ENCODE assay signal across 29 cellular contexts in genomic region chr15:89099968-89100367, GRCh38. TPM values are rescaled to one million over a fixed set of nuclear protein-coding genes. Genes with fewer than 3 reads are reported as not detected.
DNase-seq lines count a peak whose midpoint lies in the region; ATAC-seq, FAIRE-seq and TF ChIP-seq lines count a peak whose summit lies in the region.
"Had no signal": no experiment of that assay in that cellular context is flagged by ENCODE, and none has a peak within 500 bp of the region (broad histone marks: within the 10 kb centered on the region; RNA-seq: fewer than 3 reads in every experiment).

No MANE protein-coding gene starts in this region.

- H3K36me3 ChIP-seq in liver (ENCODE audit: control insufficient read depth in 4 of 4, insufficient read depth in 3 of 4, low read depth in 1 of 4, low read length in 3 of 4), result peaks cover 0 to 13% (median 3%) of the 10 kb centered on the region in 4 donors
- H3K36me3 ChIP-seq in HepG2 (replicated peaks in 1 of 2; ENCODE audit: control insufficient read depth in 1 of 2, insufficient read depth in 2 of 2, low read length in 2 of 2), result peaks cover 3 to 7% of the 10 kb centered on the region in 2 experiments; a peak in 2 of 5 replicates
- no peaks in the 10 kb centered on the region for H3K36me3 ChIP-seq in vagina
- H3K36me3 ChIP-seq: colonic mucosa had no signal

- H3K4me1 ChIP-seq in liver (ENCODE audit: control insufficient read depth in 4 of 4, insufficient read depth in 4 of 4, low read length in 3 of 4), result peaks cover 16 to 85% (median 47%) of the 10 kb centered on the region in 4 donors
- peaks cover 56% of the 10 kb centered on the region for H3K4me1 ChIP-seq in HepG2 (ENCODE audit: insufficient read depth, low read length)
- peaks cover 80% of the 10 kb centered on the region for H3K4me1 ChIP-seq in vagina
- H3K4me1 ChIP-seq: colonic mucosa, parathyroid adenoma had no signal

- TF ChIP-seq POLR2A in HepG2 (IDR thresholded peaks at IDR 0.05; ENCODE audit: insufficient read depth in 1 of 2, low read depth in 2 of 2, low read length in 2 of 2) (no peak), vagina (IDR thresholded peaks at IDR 0.05) (no peak)

- WGBS in liver, result 93% methylated on average over 3 of the region's 3 CpGs
- 93% methylated on average over 3 of the region's 3 CpGs for WGBS in HepG2 (ENCODE audit: low lambda C conversion rate)

- peaks cover 22% of the 10 kb centered on the region for H3K79me2 ChIP-seq in HepG2 (ENCODE audit: insufficient read depth, low read length)

- H3K4me3 Mint-ChIP-seq in chondrocyte (ENCODE audit: unreplicated experiment), result no peak overlapping the region
- no peak overlapping the region for H3K4me3 Mint-ChIP-seq in natural killer cell treated with Interleukin-12 subunit alpha and Interleukin-12 subunit beta and Interleukin-15 and Interleukin-18, amount 100 ng/mL, for 72 hours
- H3K4me3 Mint-ChIP-seq: activated naive CD8-positive, alpha-beta T cell treated with anti-CD3 and anti-CD28 coated beads, Interleukin-2, amount 50 U/mL, for 24 hours; activated T-cell treated with anti-CD3 and anti-CD28 coated beads, Interleukin-2, amount 50 U/mL, for 24 hours; endodermal cell had no signal

- BruUV-seq in HepG2 (replicated peaks; lab: Mats Ljungman, UMichigan), result no TSS peak

- TF ChIP-seq CTCF in liver (IDR thresholded peaks at IDR 0.05; ENCODE audit: low read depth, low read length, missing input control), result no peak
- no peak for TF ChIP-seq CTCF in HepG2 (CRISPR knock-in tag; IDR thresholded peaks at IDR 0.05)
- TF ChIP-seq CTCF in chondrocyte (IDR thresholded peaks at IDR 0.05), result no peak
- TF ChIP-seq CTCF in vagina (IDR thresholded peaks at IDR 0.05), result no peak

- TF ChIP-seq EP300 in HepG2 (IDR thresholded peaks at IDR 0.05; ENCODE audit: low read depth in 2 of 2, low read length in 2 of 2) (no peak), HepG2 (CRISPR knock-in tag; IDR thresholded peaks at IDR 0.05; ENCODE audit: borderline replicate concordance) (no peak)

- H3K4me3 ChIP-seq in liver (ENCODE audit: low read depth in 1 of 3, low read length in 3 of 3) (no peak overlapping the region), HepG2 (replicated peaks in 1 of 3; ENCODE audit: insufficient read depth in 1 of 3, low read depth in 2 of 3, low read length in 3 of 3) (no peak overlapping the region), vagina (no peak overlapping the region)
- H3K4me3 ChIP-seq: BLaER1 treated with 17β-estradiol and CSF1 and Interleukin-3, amounts not matched to agents 10 nM and 100 nM; body of pancreas; colonic mucosa; SJSA1 had no signal

- in situ Hi-C loops in HepG2 (cut with HindIII; ENCODE audit: extremely low pct_ligation_motif_present, low pct_unique_long_range_greater_than_20kb), result no loop called here

- H3K27me3 ChIP-seq in liver (ENCODE audit: control insufficient read depth in 4 of 4, insufficient read depth in 4 of 4, low read length in 3 of 4) (no peaks in the 10 kb centered on the region), HepG2 (ENCODE audit: control insufficient read depth in 1 of 2, insufficient read depth in 2 of 2, low read length in 2 of 2) (no peaks in the 10 kb centered on the region), vagina (no peaks in the 10 kb centered on the region)
- H3K27me3 ChIP-seq: BLaER1 treated with 17β-estradiol and CSF1 and Interleukin-3, amounts not matched to agents 10 nM and 100 nM; body of pancreas; colonic mucosa; SJSA1 had no signal

- H3K9me3 ChIP-seq in liver (ENCODE audit: control insufficient read depth in 4 of 4, low read length in 3 of 4), result no peaks in the 10 kb centered on the region
- no peaks in the 10 kb centered on the region for H3K9me3 ChIP-seq in HepG2 (ENCODE audit: low read length)
- H3K9me3 ChIP-seq in vagina, result no peaks in the 10 kb centered on the region
- H3K9me3 ChIP-seq: BLaER1 treated with 17β-estradiol and CSF1 and Interleukin-3, amounts not matched to agents 10 nM and 100 nM; body of pancreas; Caco-2; colonic mucosa; SJSA1 had no signal

- peaks cover 63% of the 10 kb centered on the region for H3K4me1 Mint-ChIP-seq in chondrocyte (ENCODE audit: low read depth)
- H3K4me1 Mint-ChIP-seq in natural killer cell treated with Interleukin-12 subunit alpha and Interleukin-12 subunit beta and Interleukin-15 and Interleukin-18, amount 100 ng/mL, for 72 hours (ENCODE audit: low read depth in 2 of 2), result peaks cover 33 to 50% of the 10 kb centered on the region in 2 donors
- H3K4me1 Mint-ChIP-seq: endodermal cell had no signal

- no peaks in the 10 kb centered on the region for H3K9me3 Mint-ChIP-seq in chondrocyte (ENCODE audit: low read depth)
- no peaks in the 10 kb centered on the region for H3K9me3 Mint-ChIP-seq in natural killer cell treated with Interleukin-12 subunit alpha and Interleukin-12 subunit beta and Interleukin-15 and Interleukin-18, amount 100 ng/mL, for 72 hours
- H3K9me3 Mint-ChIP-seq: activated naive CD8-positive, alpha-beta T cell treated with anti-CD3 and anti-CD28 coated beads, Interleukin-2, amount 50 U/mL, for 24 hours; activated T-cell treated with anti-CD3 and anti-CD28 coated beads, Interleukin-2, amount 50 U/mL, for 24 hours; endodermal cell; naive thymus-derived CD4-positive, alpha-beta T cell had no signal

- no peaks in the 10 kb centered on the region for H3K27me3 Mint-ChIP-seq in chondrocyte (ENCODE audit: low read depth)
- H3K27me3 Mint-ChIP-seq in natural killer cell treated with Interleukin-12 subunit alpha and Interleukin-12 subunit beta and Interleukin-15 and Interleukin-18, amount 100 ng/mL, for 72 hours, result no peaks in the 10 kb centered on the region
- H3K27me3 Mint-ChIP-seq: activated naive CD8-positive, alpha-beta T cell treated with anti-CD3 and anti-CD28 coated beads, Interleukin-2, amount 50 U/mL, for 24 hours; activated T-cell treated with anti-CD3 and anti-CD28 coated beads, Interleukin-2, amount 50 U/mL, for 24 hours; naive thymus-derived CD4-positive, alpha-beta T cell had no signal

- H3K27ac ChIP-seq in liver (ENCODE audit: low read depth in 1 of 2, low read length in 2 of 2) (peak overlapping the region; percentile 75 to 90), HepG2 (ENCODE audit: extremely low read length, insufficient read depth, low read length) (no peak overlapping the region), vagina (peak overlapping the region; percentile 71)
- H3K27ac ChIP-seq: BLaER1 treated with 17β-estradiol and CSF1 and Interleukin-3, amounts not matched to agents 10 nM and 100 nM; colonic mucosa; parathyroid adenoma had no signal

- TF ChIP-seq RAD21 in liver (IDR thresholded peaks at IDR 0.05) (no peak), HepG2 (CRISPR knock-in tag; IDR thresholded peaks at IDR 0.05) (no peak)

- CTCF ChIA-PET in HepG2 (lab: Yijun Ruan, JAX; ENCODE audit: low intra/inter-chr PET ratio, low total read pairs), result no interaction called here

- H3K9ac ChIP-seq in liver (ENCODE audit: low read depth in 1 of 2, low read length in 2 of 2) (no peak overlapping the region), HepG2 (ENCODE audit: insufficient read depth, low read depth, low read length) (no peak overlapping the region)
- H3K9ac ChIP-seq: BLaER1 treated with 17β-estradiol and CSF1 and Interleukin-3, amounts not matched to agents 10 nM and 100 nM; parathyroid adenoma had no signal

- no peak for FAIRE-seq in HepG2 (lab: Jason Lieb, UNC)
- FAIRE-seq: GM18507, urothelium cell line had no signal

- H4K20me1 ChIP-seq in HepG2 (ENCODE audit: insufficient read depth, low read length), result no peaks in the 10 kb centered on the region

- intact Hi-C loops in HepG2 (cut with micrococcal nuclease; ENCODE audit: unreplicated experiment) (no loop called here), vagina (cut with DNase I) (no loop called here)

- no peak for ATAC-seq in HepG2
- no peak for ATAC-seq in natural killer cell treated with Interleukin-12 subunit alpha and Interleukin-12 subunit beta and Interleukin-15 and Interleukin-18, amount 100 ng/mL, for 72 hours
- no peak for ATAC-seq in HG03108 (IDR thresholded peaks at IDR 0.05; ENCODE audit: unreplicated experiment)
- no peak for ATAC-seq in HG03139 (IDR thresholded peaks at IDR 0.05; ENCODE audit: unreplicated experiment)
- ATAC-seq: activated naive CD8-positive, alpha-beta T cell treated with anti-CD3 and anti-CD28 coated beads, Interleukin-2, amount 50 U/mL, for 24 hours; body of pancreas; naive thymus-derived CD4-positive, alpha-beta T cell; Panc1 had no signal

- no peak overlapping the region for H3K4me2 ChIP-seq in HepG2 (ENCODE audit: low read depth, low read length)
- H3K4me2 ChIP-seq: BLaER1 treated with 17β-estradiol and CSF1 and Interleukin-3, amounts not matched to agents 10 nM and 100 nM had no signal

- no peak overlapping the region for H2AFZ ChIP-seq in HepG2 (ENCODE audit: low read length)
- H2AFZ ChIP-seq: parathyroid adenoma had no signal

- POLR2A ChIA-PET in HepG2 (lab: Yijun Ruan, JAX), result interaction anchor here (6.0 kb wide), 1 partner anchor 11 kb away, joined by 38 read pairs; the partner anchor contains the start of gene ABHD2

- DNase-seq in HepG2 (ENCODE audit: low spot score), result no peak
- DNase-seq in chondrocyte (ENCODE audit: low spot score), result no peak
- DNase-seq in natural killer cell treated with Interleukin-12 subunit alpha and Interleukin-12 subunit beta and Interleukin-15 and Interleukin-18, amount 100 ng/mL, for 72 hours (ENCODE audit: low spot score), result no peak
- DNase-seq in vagina (ENCODE audit: extremely low spot score in 2 of 2), result no peak
- DNase-seq in dedifferentiated amniotic fluid mesenchymal stem cell (ENCODE audit: extremely low spot score), result no peak
- DNase-seq: activated CD8-positive, alpha-beta memory T cell treated with anti-CD3 and anti-CD28 coated beads for 24 hours; activated gamma-delta T cell treated with Interleukin-2 at 50 U/mL for 16 hours; activated naive CD8-positive, alpha-beta T cell treated with anti-CD3 and anti-CD28 coated beads, Interleukin-2, amount 50 U/mL, for 24 hours; activated T-cell treated with anti-CD3 and anti-CD28 coated beads, Interleukin-2, amount 50 U/mL, for 24 hours; body of pancreas; Caco-2; colonic mucosa; DMS79 treated with DMSO at 0.1 percent for 48 hours; endodermal cell; KG1; naive thymus-derived CD4-positive, alpha-beta T cell; NCI-H1436 treated with DMSO at 0.1 percent for 48 hours; NCI-H510A; NK-92 treated with Interleukin-12 subunit alpha and Interleukin-12 subunit beta, amount 100 ng/mL, for 24 hours; T-helper 1 cell had no signal

- H3K27ac Mint-ChIP-seq in chondrocyte (ENCODE audit: unreplicated experiment), result peak overlapping the region; percentile 93
- H3K27ac Mint-ChIP-seq in natural killer cell treated with Interleukin-12 subunit alpha and Interleukin-12 subunit beta and Interleukin-15 and Interleukin-18, amount 100 ng/mL, for 72 hours, result peak overlapping the region; percentile 79 to 85
- H3K27ac Mint-ChIP-seq: activated naive CD8-positive, alpha-beta T cell treated with anti-CD3 and anti-CD28 coated beads, Interleukin-2, amount 50 U/mL, for 24 hours; activated T-cell treated with anti-CD3 and anti-CD28 coated beads, Interleukin-2, amount 50 U/mL, for 24 hours; endodermal cell had no signal

- no peaks in the 10 kb centered on the region for H3K36me3 Mint-ChIP-seq in chondrocyte (ENCODE audit: low read depth)
- peaks cover 11% of the 10 kb centered on the region for H3K36me3 Mint-ChIP-seq in natural killer cell treated with Interleukin-12 subunit alpha and Interleukin-12 subunit beta and Interleukin-15 and Interleukin-18, amount 100 ng/mL, for 72 hours

RNA-seq across cellular contexts. Expression of gene ABHD2, which starts 11.7 kb away (rescaled TPM):
- total RNA-seq in liver (100 to 1,000 TPM in 1 of 2 donors, 10 to 100 TPM in 1; 34.6 to 663 TPM), HepG2 (2016; rRNA removed; fragmentation: Illumina TruSeq; extraction: Trizol) (12.2 and 22.4 TPM in 2 replicates), chondrocyte (50.0 to 58.5 TPM (median 50.5 TPM) in 3 replicates), vagina (33.6 TPM)
- polyA plus RNA-seq in liver (10 to 100 TPM; 58.8 to 71.5 TPM), HepG2 (2011; rRNA removed) (14.8 and 16.9 TPM in 2 replicates)
- 15.9 and 19.0 TPM in 2 replicates for total RNA-seq in HepG2 (2016; cell fraction: cytosol; rRNA removed; fragmentation: Illumina TruSeq; extraction: Trizol; ENCODE audit: low read depth)
- 10.3 and 18.8 TPM in 2 replicates for total RNA-seq in HepG2 (2016; cell fraction: insoluble cytoplasmic fraction; rRNA removed; fragmentation: Illumina TruSeq; extraction: Trizol)
- total RNA-seq in HepG2 (2016; cell fraction: membrane; rRNA removed; fragmentation: Illumina TruSeq; extraction: Trizol), result 6.0 and 7.4 TPM in 2 replicates
- 23.2 and 26.5 TPM in 2 replicates for total RNA-seq in HepG2 (2016; cell fraction: nucleus; rRNA removed; fragmentation: Illumina TruSeq; extraction: Trizol)
- polyA plus RNA-seq in HepG2 (2011; cell fraction: cytosol; rRNA removed), result 11.8 and 13.6 TPM in 2 replicates
- polyA plus RNA-seq in HepG2 (2011; cell fraction: nucleus; rRNA removed), result 11.3 and 12.7 TPM in 2 replicates
- polyA plus RNA-seq in HepG2 (2012), result 11.9 and 13.1 TPM in 2 replicates
- polyA plus RNA-seq in HepG2 (2016; cell fraction: cytosol; fragmentation: Illumina TruSeq; extraction: Trizol; ENCODE audit: low read depth), result 0.63 and 1.1 TPM in 2 replicates
- 5.3 and 6.4 TPM in 2 replicates for polyA plus RNA-seq in HepG2 (2016; cell fraction: insoluble cytoplasmic fraction; fragmentation: Illumina TruSeq; extraction: Trizol; ENCODE audit: low read depth)
- polyA plus RNA-seq in HepG2 (2016; cell fraction: membrane; fragmentation: Illumina TruSeq; extraction: Trizol; ENCODE audit: low read depth), result 0.93 and 1.0 TPM in 2 replicates
- 12.2 and 14.4 TPM in 2 replicates for polyA plus RNA-seq in HepG2 (2016; cell fraction: nucleus; fragmentation: Illumina TruSeq; extraction: Trizol; ENCODE audit: insufficient read depth, low read depth)
- polyA minus RNA-seq in HepG2 (2011; rRNA and poly(A)+ RNA removed; ENCODE audit: low replicate concordance), result 91.3 and 104 TPM in 2 replicates
- 14.3 and 22.4 TPM in 2 replicates for polyA minus RNA-seq in HepG2 (2011; cell fraction: cytosol; rRNA and poly(A)+ RNA removed)
- polyA minus RNA-seq in HepG2 (2011; cell fraction: nucleus; rRNA and poly(A)+ RNA removed), result 20.5 and 26.2 TPM in 2 replicates
- total RNA-seq in natural killer cell treated with Interleukin-12 subunit alpha and Interleukin-12 subunit beta and Interleukin-15 and Interleukin-18, amount 100 ng/mL, for 72 hours, result 100 to 1,000 TPM; 130 to 214 TPM
